Comparison of ENCODE assay signal across 25 cellular contexts in genomic region chr19:41776700-41777099, GRCh38. TPM values are rescaled to one million over a fixed set of nuclear protein-coding genes. Genes with fewer than 3 reads are reported as not detected.
"Had no signal": no experiment of that assay in that cellular context is flagged by ENCODE, and none has a peak within 500 bp of the region (broad histone marks: within the 10 kb centered on the region; RNA-seq: fewer than 3 reads in every experiment).

No MANE protein-coding gene starts in this region.

- H3K36me3 ChIP-seq: colonic mucosa, stomach, upper lobe of left lung had no signal

- H3K36me3 Mint-ChIP-seq: activated naive CD8-positive, alpha-beta T cell; immature natural killer cell; naive thymus-derived CD4-positive, alpha-beta T cell; stimulated activated effector memory CD8-positive, alpha-beta T cell treated with anti-CD3 and anti-CD28 coated beads, Interleukin-12 subunit alpha, Interleukin-12 subunit beta, amount 100 ng/mL, for 72 hours had no signal

- H3K4me1 Mint-ChIP-seq: neural crest cell had no signal

- DNase-seq: activated CD4-positive, alpha-beta T cell treated with anti-CD3 and anti-CD28 coated beads for 1 hour; activated CD4-positive, alpha-beta T cell treated with anti-CD3 and anti-CD28 coated beads, Interleukin-2, amount 50 U/mL, for 1 hour; activated CD8-positive, alpha-beta T cell treated with anti-CD3 and anti-CD28 coated beads, Interleukin-2, amount 10 ng/mL, durations not matched to agents 7 days and 5 days; activated gamma-delta T cell treated with Interleukin-2 at 50 U/mL for 16 hours; colonic mucosa; dorsolateral prefrontal cortex; foreskin melanocyte; glutamatergic neuron; immature natural killer cell; naive thymus-derived CD4-positive, alpha-beta T cell; occipital lobe; stimulated activated CD4-positive, alpha-beta T cell treated with anti-CD3 and anti-CD28 coated beads, Interleukin-2, amount 100 ng/mL, for 24 hours; stomach; upper lobe of left lung had no signal

- H3K27ac Mint-ChIP-seq: activated CD8-positive, alpha-beta T cell treated with anti-CD3 and anti-CD28 coated beads, Interleukin-2, amount 10 ng/mL, durations not matched to agents 7 days and 5 days; activated naive CD8-positive, alpha-beta T cell; naive thymus-derived CD4-positive, alpha-beta T cell; stimulated activated effector memory CD8-positive, alpha-beta T cell treated with anti-CD3 and anti-CD28 coated beads, Interleukin-12 subunit alpha, Interleukin-12 subunit beta, amount 100 ng/mL, for 72 hours had no signal

- ATAC-seq: activated CD8-positive, alpha-beta T cell treated with anti-CD3 and anti-CD28 coated beads, Interleukin-2, amount 10 ng/mL, durations not matched to agents 7 days and 5 days; left lobe of liver; naive thymus-derived CD4-positive, alpha-beta T cell; sciatic nerve; stimulated activated effector memory CD8-positive, alpha-beta T cell treated with anti-CD3 and anti-CD28 coated beads, Interleukin-12 subunit alpha, Interleukin-12 subunit beta, amount 100 ng/mL, for 72 hours had no signal

- H3K9me3 ChIP-seq: colonic mucosa, stomach, upper lobe of left lung had no signal

- H3K4me3 Mint-ChIP-seq: activated CD8-positive, alpha-beta T cell treated with anti-CD3 and anti-CD28 coated beads, Interleukin-2, amount 10 ng/mL, durations not matched to agents 7 days and 5 days; activated naive CD8-positive, alpha-beta T cell; immature natural killer cell; neural crest cell; stimulated activated effector memory CD8-positive, alpha-beta T cell treated with anti-CD3 and anti-CD28 coated beads, Interleukin-12 subunit alpha, Interleukin-12 subunit beta, amount 100 ng/mL, for 72 hours had no signal

- H3K27ac ChIP-seq: dorsolateral prefrontal cortex, upper lobe of left lung had no signal

- H3K4me3 ChIP-seq: colonic mucosa, dorsolateral prefrontal cortex, hepatocyte, lung, stomach, upper lobe of left lung had no signal

- H3K27me3 ChIP-seq: colonic mucosa, hepatocyte, upper lobe of left lung had no signal

RNA-seq across cellular contexts. Expression of gene CEACAM3, which starts 19.7 kb away (rescaled TPM):
- total RNA-seq: activated CD8-positive, alpha-beta T cell treated with anti-CD3 and anti-CD28 coated beads, Interleukin-2, amount 10 ng/mL, durations not matched to agents 7 days and 5 days; astrocyte; epithelial cell of proximal tubule; hepatocyte; kidney epithelial cell; neural crest cell; occipital lobe; renal cortical epithelial cell; stomach had no signal

RNA-seq across cellular contexts. Expression of gene CEACAM6, which starts 21.4 kb away (rescaled TPM):
- total RNA-seq: activated CD8-positive, alpha-beta T cell treated with anti-CD3 and anti-CD28 coated beads, Interleukin-2, amount 10 ng/mL, durations not matched to agents 7 days and 5 days; astrocyte; neural crest cell; occipital lobe; renal cortical epithelial cell had no signal
